2 cellular contexts compared by ENCODE assay signal in genomic region chr10:97325754-97326153, GRCh38.
A peak's percentile ranks its signal among the peaks of the same experiment; 100 is the strongest.
TF ChIP-seq lines count a peak whose summit lies in the region.

No MANE protein-coding gene starts in this region.

TF ChIP-seq in K562, 482 proteins besides CTCF, POLR2A, EP300 and RAD21:
- peak; percentile 63; the same call in 1 of the 2 replicates for TF ChIP-seq RFX1 (IDR thresholded peaks at IDR 0.05)
- no peak for TF ChIP-seq ILK (tag; IDR thresholded peaks at IDR 0.05; ENCODE audit: borderline replicate concordance, low read depth)

TF ChIP-seq in neural cell, 6 proteins besides CTCF, POLR2A, EP300 and RAD21:
- TF ChIP-seq REST (IDR thresholded peaks at IDR 0.05; ENCODE audit: borderline replicate concordance) (peak; percentile 65), SMC3 (conservative IDR thresholded peaks at IDR 0.05; ENCODE audit: poor library complexity) (peak; percentile 24), MXI1 (conservative IDR thresholded peaks at IDR 0.05; ENCODE audit: poor library complexity, severe bottlenecking) (peak; percentile 36), EZH2 (IDR thresholded peaks at IDR 0.05; ENCODE audit: borderline replicate concordance, insufficient read depth, low read length, poor library complexity, severe bottlenecking) (no peak), TAF1 (IDR thresholded peaks at IDR 0.05; ENCODE audit: low read depth) (peak; percentile 50), POLR2AphosphoS5 (IDR thresholded peaks at IDR 0.05) (peak; percentile 85)
